In genomic region chr17:77281904-77282367, GRCh38 we compare ENCODE assay signal across 8 cellular contexts.
DNase-seq lines count a peak whose midpoint lies in the region; ATAC-seq and TF ChIP-seq lines count a peak whose summit lies in the region.

No MANE protein-coding gene starts in this region.

- H3K36me3 Mint-ChIP-seq in neural crest cell (ENCODE audit: low read depth) = no peaks in the 10 kb centered on the region

- no peak for TF ChIP-seq POLR2A in GM18505 (IDR thresholded peaks at IDR 0.05; ENCODE audit: borderline replicate concordance, extremely low read depth, insufficient read depth, insufficient read length)

- H3K27ac ChIP-seq in coronary artery = no peak overlapping the region

- H3K27me3 Mint-ChIP-seq in neural crest cell (ENCODE audit: low read depth) = peaks cover 61% of the 10 kb centered on the region

- H3K27ac Mint-ChIP-seq in neural crest cell (ENCODE audit: unreplicated experiment) = no peak overlapping the region

- TF ChIP-seq CTCF in LNCaP clone FGC (IDR thresholded peaks at IDR 0.05; ENCODE audit: control insufficient read depth, extremely low read depth, insufficient read depth) (no peak), coronary artery (IDR thresholded peaks at IDR 0.05) (no peak), neural crest cell (conservative IDR thresholded peaks at IDR 0.05) (no peak)

- peak overlapping the region; percentile 81 for H3K4me3 Mint-ChIP-seq in neural crest cell

- no peaks in the 10 kb centered on the region for H3K9me3 Mint-ChIP-seq in neural crest cell

- ATAC-seq in GM18505 (IDR thresholded peaks at IDR 0.05; ENCODE audit: unreplicated experiment) (peak; percentile 7), HG03108 (IDR thresholded peaks at IDR 0.05; ENCODE audit: unreplicated experiment) (no peak), GM18498 (IDR thresholded peaks at IDR 0.05; ENCODE audit: unreplicated experiment) (no peak)

- no peak for DNase-seq in LNCaP clone FGC (ENCODE audit: low read depth)
- DNase-seq in coronary artery (ENCODE audit: low spot score) = no peak
- no peak for DNase-seq in neural crest cell (ENCODE audit: low read depth, low spot score)
- no peak for DNase-seq in NCI-H2196 treated with DMSO at 0.1 percent for 48 hours (lab: John Stamatoyannopoulos, UW; ENCODE audit: unreplicated experiment)
- no peak for DNase-seq in NCI-H1092 (lab: John Stamatoyannopoulos, UW)

- peak overlapping the region; percentile 70 for H3K4me3 ChIP-seq in LNCaP clone FGC (ENCODE audit: low read depth, low read length)
- peak overlapping the region; percentile 67 for H3K4me3 ChIP-seq in coronary artery

- peaks cover 14% of the 10 kb centered on the region for H3K4me1 Mint-ChIP-seq in neural crest cell
